10 cellular contexts compared by ENCODE assay signal in the genomic region with DNA sequence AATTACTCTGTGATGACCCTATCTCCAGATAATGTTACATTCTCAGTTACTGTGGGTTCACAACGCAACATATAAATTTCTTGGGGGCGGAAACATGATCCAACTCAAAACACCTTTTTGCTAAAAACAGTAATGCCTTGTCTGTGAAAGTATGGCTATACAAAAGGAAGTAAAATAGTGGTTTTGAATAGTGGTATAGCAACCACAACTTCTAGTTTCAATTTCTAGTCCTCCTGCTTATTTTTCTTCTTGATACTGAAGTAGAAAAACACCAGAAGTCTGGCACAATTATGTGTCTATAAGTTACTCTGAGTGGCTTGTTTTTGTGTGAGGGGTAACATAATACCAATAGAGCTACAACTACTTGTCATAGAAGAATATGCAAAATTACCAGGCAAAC. TPM values are rescaled to one million over a fixed set of nuclear protein-coding genes. Genes with fewer than 3 reads are reported as not detected.
DNase-seq lines count a peak whose midpoint lies in the region; ATAC-seq lines count a peak whose summit lies in the region.
"Had no signal": no experiment of that assay in that cellular context is flagged by ENCODE, and none has a peak within 500 bp of the region (broad histone marks: within the 10 kb centered on the region; RNA-seq: fewer than 3 reads in every experiment).

No MANE protein-coding gene starts in this region.

- ATAC-seq in GM18511 (IDR thresholded peaks at IDR 0.05; ENCODE audit: unreplicated experiment): peak; percentile 76
- ATAC-seq in GM21515 (IDR thresholded peaks at IDR 0.05; ENCODE audit: unreplicated experiment): peak; percentile 57
- peak; percentile 60 for ATAC-seq in HG03442 (IDR thresholded peaks at IDR 0.05; ENCODE audit: unreplicated experiment)

- H3K4me1 Mint-ChIP-seq in activated naive CD8-positive, alpha-beta T cell treated with anti-CD3 and anti-CD28 coated beads for 36 hours: peaks cover 59% of the 10 kb centered on the region
- peaks cover 39% of the 10 kb centered on the region for H3K4me1 Mint-ChIP-seq in activated T-helper 2 cell treated with anti-CD3 and anti-CD28 coated beads, Interferon-gamma antibody, Interleukin-2, Interleukin-4, amounts not matched to agents 10 μg/mL and 5 μg/mL and 100 μg/mL, durations not matched to agents 14 hours and 24 hours and 36 hours (ENCODE audit: low read depth)

- in situ Hi-C loops in G401 (cut with HindIII; ENCODE audit: low sequenced_read_pairs): no loop called here

- H3K4me3 Mint-ChIP-seq in activated naive CD8-positive, alpha-beta T cell treated with anti-CD3 and anti-CD28 coated beads for 36 hours: no peak overlapping the region
- H3K4me3 Mint-ChIP-seq in activated T-helper 2 cell treated with anti-CD3 and anti-CD28 coated beads, Interferon-gamma antibody, Interleukin-2, Interleukin-4, amounts not matched to agents 10 μg/mL and 5 μg/mL and 100 μg/mL, durations not matched to agents 14 hours and 24 hours and 36 hours (ENCODE audit: low read depth): no peak overlapping the region
- H3K4me3 Mint-ChIP-seq: brain had no signal

- no peak for DNase-seq in activated naive CD8-positive, alpha-beta T cell treated with anti-CD3 and anti-CD28 coated beads for 36 hours
- no peak for DNase-seq in G401 (ENCODE audit: low spot score)
- no peak for DNase-seq in activated T-helper 2 cell treated with anti-CD3 and anti-CD28 coated beads, Interferon-gamma antibody, Interleukin-2, Interleukin-4, amounts not matched to agents 10 μg/mL and 5 μg/mL and 100 μg/mL, durations not matched to agents 14 hours and 24 hours and 36 hours (ENCODE audit: low spot score)
- DNase-seq in NCI-H1694 treated with DMSO at 0.1 percent for 48 hours (lab: John Stamatoyannopoulos, UW): no peak
- DNase-seq in anterior cingulate cortex (lab: John Stamatoyannopoulos, UW): no peak
- DNase-seq: KG1 had no signal

- no peaks in the 10 kb centered on the region for H3K27me3 Mint-ChIP-seq in activated naive CD8-positive, alpha-beta T cell treated with anti-CD3 and anti-CD28 coated beads for 36 hours
- H3K27me3 Mint-ChIP-seq in activated T-helper 2 cell treated with anti-CD3 and anti-CD28 coated beads, Interferon-gamma antibody, Interleukin-2, Interleukin-4, amounts not matched to agents 10 μg/mL and 5 μg/mL and 100 μg/mL, durations not matched to agents 14 hours and 24 hours and 36 hours (ENCODE audit: low read depth): peaks cover 25% of the 10 kb centered on the region

- peaks cover 3% of the 10 kb centered on the region for H3K36me3 Mint-ChIP-seq in activated naive CD8-positive, alpha-beta T cell treated with anti-CD3 and anti-CD28 coated beads for 36 hours
- peaks cover 2% of the 10 kb centered on the region for H3K36me3 Mint-ChIP-seq in activated T-helper 2 cell treated with anti-CD3 and anti-CD28 coated beads, Interferon-gamma antibody, Interleukin-2, Interleukin-4, amounts not matched to agents 10 μg/mL and 5 μg/mL and 100 μg/mL, durations not matched to agents 14 hours and 24 hours and 36 hours (ENCODE audit: low read depth)
- H3K36me3 Mint-ChIP-seq: brain had no signal

- peak overlapping the region; percentile 65 for H3K27ac Mint-ChIP-seq in activated naive CD8-positive, alpha-beta T cell treated with anti-CD3 and anti-CD28 coated beads for 36 hours
- H3K27ac Mint-ChIP-seq in activated T-helper 2 cell treated with anti-CD3 and anti-CD28 coated beads, Interferon-gamma antibody, Interleukin-2, Interleukin-4, amounts not matched to agents 10 μg/mL and 5 μg/mL and 100 μg/mL, durations not matched to agents 14 hours and 24 hours and 36 hours: no peak overlapping the region
- H3K27ac Mint-ChIP-seq: brain had no signal

- H3K9me3 Mint-ChIP-seq in activated naive CD8-positive, alpha-beta T cell treated with anti-CD3 and anti-CD28 coated beads for 36 hours: peaks cover 6% of the 10 kb centered on the region
- H3K9me3 Mint-ChIP-seq in activated T-helper 2 cell treated with anti-CD3 and anti-CD28 coated beads, Interferon-gamma antibody, Interleukin-2, Interleukin-4, amounts not matched to agents 10 μg/mL and 5 μg/mL and 100 μg/mL, durations not matched to agents 14 hours and 24 hours and 36 hours: peaks cover 5% of the 10 kb centered on the region
- H3K9me3 Mint-ChIP-seq: brain had no signal

- intact Hi-C loops in activated T-helper 2 cell treated with anti-CD3 and anti-CD28 coated beads, Interferon-gamma antibody, Interleukin-2, Interleukin-4, amounts not matched to agents 10 μg/mL and 5 μg/mL and 100 μg/mL, durations not matched to agents 14 hours and 24 hours and 36 hours (cut with micrococcal nuclease): loop anchor here (1.0 to 5.0 kb wide), 3 partner anchors 19 to 67 kb away; no protein-coding TSS in a partner anchor

RNA-seq across cellular contexts. Expression of a gene that starts 21.5 kb away (rescaled TPM):
- total RNA-seq in activated naive CD8-positive, alpha-beta T cell treated with anti-CD3 and anti-CD28 coated beads for 36 hours: 10 to 100 TPM; 32.1 to 34.2 TPM
- 8.1 and 9.4 TPM in 2 replicates for total RNA-seq in G401 (2014; rRNA removed; shearing (Covaris generic))
- 40.2 and 40.8 TPM in 2 replicates for total RNA-seq in activated T-helper 2 cell treated with anti-CD3 and anti-CD28 coated beads, Interferon-gamma antibody, Interleukin-2, Interleukin-4, amounts not matched to agents 10 μg/mL and 5 μg/mL and 100 μg/mL, durations not matched to agents 14 hours and 24 hours and 36 hours
